ENCODE assay signal across 21 cellular contexts in genomic region chr9:117779760-117780159, GRCh38.
DNase-seq lines count a peak whose midpoint lies in the region; ATAC-seq, FAIRE-seq and TF ChIP-seq lines count a peak whose summit lies in the region.
"Had no signal": no experiment of that assay in that cellular context is flagged by ENCODE, and none has a peak within 500 bp of the region (broad histone marks: within the 10 kb centered on the region; RNA-seq: fewer than 3 reads in every experiment).

No MANE protein-coding gene starts in this region.

- no peaks in the 10 kb centered on the region; a peak in 1 of 7 replicates for H3K27me3 ChIP-seq in H1 (replicated peaks in 1 of 4; ENCODE audit: control insufficient read depth in 3 of 4, extremely low read depth in 1 of 4, insufficient read depth in 3 of 4, low read length in 3 of 4)
- H3K27me3 ChIP-seq: heart left ventricle, transverse colon had no signal

- no peak overlapping the region for H3K9ac ChIP-seq in H1 (replicated peaks in 1 of 4; ENCODE audit: extremely low read depth in 1 of 4, low read depth in 3 of 4, low read length in 3 of 4)

- no peak overlapping the region for H2BK5ac ChIP-seq in H1 (ENCODE audit: low read depth, low read length)

- no peak overlapping the region for H4K8ac ChIP-seq in H1 (ENCODE audit: extremely low read depth, insufficient read depth, low read length)

- no peaks in the 10 kb centered on the region for H3K9me3 ChIP-seq in H1 (ENCODE audit: insufficient read depth in 2 of 2, low read depth in 1 of 2, low read length in 1 of 2)
- H3K9me3 ChIP-seq: heart left ventricle, transverse colon had no signal

- no peak for TF ChIP-seq EP300 in H1 (IDR thresholded peaks at IDR 0.05; ENCODE audit: borderline replicate concordance in 1 of 2, low read depth in 2 of 2, low read length in 2 of 2)

- H3K4me1 ChIP-seq in H1 (replicated peaks in 1 of 4; ENCODE audit: control insufficient read depth in 3 of 4, insufficient read depth in 4 of 4, low read length in 3 of 4) = peaks cover 0 to 9% (median 3%) of the 10 kb centered on the region in 4 experiments; a peak in 4 of 7 replicates

- peak; percentile 14 to 23 for DNase-seq in AML-193 (lab: John Stamatoyannopoulos, UW)
- no peak for DNase-seq in D721Med (ENCODE audit: insufficient read length, low spot score)
- DNase-seq in NCI-H82 treated with DMSO at 0.1 percent for 48 hours (lab: John Stamatoyannopoulos, UW; ENCODE audit: unreplicated experiment) = peak; percentile 71
- DNase-seq in H1 (ENCODE audit: low read depth in 1 of 2, low spot score in 2 of 2) = no peak
- no peak for DNase-seq in activated T-cell treated with anti-CD3 and anti-CD28 coated beads, Interleukin-2, amount 50 U/mL, for 48 hours
- DNase-seq: activated B cell treated with CpG ODN at 0.5 μM for 24 hours; activated CD4-positive, alpha-beta memory T cell treated with anti-CD3 and anti-CD28 coated beads for 36 hours; CD4-positive, alpha-beta T cell; DMS153; dorsolateral prefrontal cortex; HCEC 1CT; heart left ventricle; naive B cell; NCI-H1092 treated with DMSO at 0.1 percent for 48 hours; NCI-H2029; stimulated activated CD8-positive, alpha-beta memory T cell treated with anti-CD3 and anti-CD28 coated beads, Interleukin-4, amount 100 ng/mL, for 48 hours; transverse colon had no signal

- H4K5ac ChIP-seq in H1 (ENCODE audit: insufficient read length, low read depth, low read length) = no peak overlapping the region

- H3K4me3 ChIP-seq in H1 (ENCODE audit: extremely low read depth in 1 of 4, insufficient read depth in 2 of 4, low read depth in 3 of 4, low read length in 4 of 4) = no peak overlapping the region
- H3K4me3 ChIP-seq: dorsolateral prefrontal cortex, heart left ventricle, transverse colon had no signal

- FAIRE-seq in D721Med (lab: Jason Lieb, UNC) = peak; percentile 67
- FAIRE-seq in H1 (lab: Jason Lieb, UNC) = no peak

- H3K4ac ChIP-seq in H1 (replicated peaks; ENCODE audit: insufficient read length, low read depth, low read length) = no peak overlapping the region

- no peak overlapping the region for H4K91ac ChIP-seq in H1 (replicated peaks; ENCODE audit: insufficient read length, low read length)

- no peak overlapping the region for H3K14ac ChIP-seq in H1 (ENCODE audit: insufficient read length)

- H2AFZ ChIP-seq in H1 (ENCODE audit: low read length) = peak overlapping the region; percentile 84; the same call in 1 of the 2 replicates

- TF ChIP-seq POLR2A in H1 (IDR thresholded peaks at IDR 0.05; ENCODE audit: control extremely low read depth in 1 of 2, low read depth in 2 of 2, low read length in 2 of 2) = no peak

- no peak overlapping the region for H3K23ac ChIP-seq in H1 (ENCODE audit: insufficient read length)

- no peak overlapping the region for H2BK15ac ChIP-seq in H1 (ENCODE audit: low read length)

- POLR2A ChIA-PET in H1 (lab: Charles Lee; ENCODE audit: partially characterized antibody) = no interaction called here

- no peaks in the 10 kb centered on the region for H4K20me1 ChIP-seq in H1 (replicated peaks in 1 of 2; ENCODE audit: control insufficient read depth in 1 of 2, insufficient read depth in 2 of 2, low read length in 2 of 2)

- no peak overlapping the region for H2BK12ac ChIP-seq in H1 (ENCODE audit: low read depth, low read length)

- no peak for TF ChIP-seq CTCF in D721Med (IDR thresholded peaks at IDR 0.05; ENCODE audit: insufficient read depth, missing control alignments)
- TF ChIP-seq CTCF in H1 (IDR thresholded peaks at IDR 0.05; ENCODE audit: control extremely low read depth in 1 of 3, insufficient read depth in 1 of 3, low read depth in 1 of 3, low read length in 3 of 3) = no peak

- no peak overlapping the region for H3K18ac ChIP-seq in H1 (ENCODE audit: extremely low read depth, low read length)

- CTCF ChIA-PET in H1 (lab: Charles Lee; ENCODE audit: partially characterized antibody) = interaction anchor here (1.1 kb wide), 1 partner anchor 93 kb away, joined by 3 read pairs; no protein-coding TSS in a partner anchor

- H3K4me2 ChIP-seq in H1 (ENCODE audit: insufficient read depth in 1 of 2, low read depth in 2 of 2, low read length in 2 of 2) = no peak overlapping the region

- no peak overlapping the region for H2BK20ac ChIP-seq in H1 (ENCODE audit: low read length)

- H2BK120ac ChIP-seq in H1 (replicated peaks; ENCODE audit: low read depth, low read length) = no peak overlapping the region

- H3K79me2 ChIP-seq in H1 (ENCODE audit: control insufficient read depth in 1 of 2, insufficient read depth in 2 of 2, low read length in 2 of 2) = no peaks in the 10 kb centered on the region

- no peak for TF ChIP-seq RAD21 in H1 (IDR thresholded peaks at IDR 0.05 in 1 of 2, conservative IDR thresholded peaks at IDR 0.05 in 1 of 2; ENCODE audit: low read depth in 2 of 2, low read length in 2 of 2)

- H3K27ac ChIP-seq in H1 (ENCODE audit: low read depth, low read length) = no peak overlapping the region
- H3K27ac ChIP-seq: epithelial cell of prostate, transverse colon had no signal

- WGBS in H1 (ENCODE audit: extremely low coverage in 1 of 2, insufficient coverage in 1 of 2, insufficient read length in 1 of 2, insufficient replicate concordance in 2 of 2, low coverage in 1 of 2, low lambda C conversion rate in 2 of 2, missing lambda C conversion rate in 1 of 2), 2 experiments = 88% methylated on average over 3 of the region's 3 CpGs; no CpG with 5 or more reads in 1 of the 2 experiments

- H3K79me1 ChIP-seq in H1 (ENCODE audit: low read depth, low read length) = no peaks in the 10 kb centered on the region

- no peak overlapping the region for H2AK5ac ChIP-seq in H1 (ENCODE audit: low read depth, low read length)

- H3K23me2 ChIP-seq in H1 (ENCODE audit: low read depth, low read length) = no peaks in the 10 kb centered on the region

- ATAC-seq in GM19351 (IDR thresholded peaks at IDR 0.05; ENCODE audit: unreplicated experiment) (no peak), GM18502 (IDR thresholded peaks at IDR 0.05; ENCODE audit: poor library complexity, unreplicated experiment) (no peak), GM21447 (IDR thresholded peaks at IDR 0.05; ENCODE audit: unreplicated experiment) (no peak)
- ATAC-seq: heart left ventricle had no signal

- no peak overlapping the region for H3K56ac ChIP-seq in H1 (replicated peaks; ENCODE audit: insufficient read length, low read depth, low read length)

- H3K36me3 ChIP-seq in H1 (ENCODE audit: control insufficient read depth in 2 of 4, insufficient read depth in 4 of 4, low read length in 3 of 4) = no peaks in the 10 kb centered on the region
- H3K36me3 ChIP-seq: heart left ventricle, transverse colon had no signal

TF ChIP-seq in H1, 55 proteins besides CTCF, POLR2A, EP300 and RAD21 (continues in another document):
- no peak for TF ChIP-seq GABPA (IDR thresholded peaks at IDR 0.05; ENCODE audit: borderline replicate concordance, insufficient read depth, low read length)
- TF ChIP-seq JUND (IDR thresholded peaks at IDR 0.05; ENCODE audit: low read length) = no peak
- TF ChIP-seq HDAC6 (IDR thresholded peaks at IDR 0.05; ENCODE audit: low read depth, low read length) = no peak
- no peak for TF ChIP-seq SIRT6 (IDR thresholded peaks at IDR 0.05; ENCODE audit: low read length)
- no peak for TF ChIP-seq CBX8 (IDR thresholded peaks at IDR 0.05; ENCODE audit: borderline replicate concordance, low read depth, low read length)
- TF ChIP-seq BRCA1 (IDR thresholded peaks at IDR 0.05; ENCODE audit: low read depth, low read length) = no peak
- TF ChIP-seq NANOG (IDR thresholded peaks at IDR 0.05; ENCODE audit: insufficient read depth, low read depth, low read length, poor library complexity, severe bottlenecking) = no peak
- TF ChIP-seq MAX (IDR thresholded peaks at IDR 0.05) = no peak
- TF ChIP-seq SIX5 (IDR thresholded peaks at IDR 0.05; ENCODE audit: low read depth, low read length) = no peak
- TF ChIP-seq POU5F1 (IDR thresholded peaks at IDR 0.05; ENCODE audit: low read depth, low read length) = no peak
- no peak for TF ChIP-seq RXRA (IDR thresholded peaks at IDR 0.05; ENCODE audit: insufficient read depth, low read depth, low read length)
- no peak for TF ChIP-seq SP2 (IDR thresholded peaks at IDR 0.05; ENCODE audit: low read length)
- no peak for TF ChIP-seq SUZ12 (IDR thresholded peaks at IDR 0.05; ENCODE audit: low read length)
- no peak for TF ChIP-seq ATF2 (IDR thresholded peaks at IDR 0.05; ENCODE audit: low read length)
- TF ChIP-seq CTBP2 (IDR thresholded peaks at IDR 0.05; ENCODE audit: borderline replicate concordance, insufficient read depth, insufficient read length, low read length) = no peak
- no peak for TF ChIP-seq SP1 (IDR thresholded peaks at IDR 0.05; ENCODE audit: low read depth, low read length)
- TF ChIP-seq TAF7 (optimal IDR thresholded peaks at IDR 0.05; ENCODE audit: borderline replicate concordance, low read depth, low read length) = no peak

Comparison
In these comparisons a context has a peak if more than half of its experiments do, and no peak if none do; other contexts are left out.
1. DNase-seq: peak in AML-193 (2 of 2) and NCI-H82 treated with DMSO at 0.1 percent for 48 hours (single experiment); none in D721Med (single experiment), H1 (0 of 2) and activated T-cell treated with anti-CD3 and anti-CD28 coated beads, Interleukin-2, amount 50 U/mL, for 48 hours (0 of 2).